Comparison of ENCODE assay signal across 33 cellular contexts in the genomic region with DNA sequence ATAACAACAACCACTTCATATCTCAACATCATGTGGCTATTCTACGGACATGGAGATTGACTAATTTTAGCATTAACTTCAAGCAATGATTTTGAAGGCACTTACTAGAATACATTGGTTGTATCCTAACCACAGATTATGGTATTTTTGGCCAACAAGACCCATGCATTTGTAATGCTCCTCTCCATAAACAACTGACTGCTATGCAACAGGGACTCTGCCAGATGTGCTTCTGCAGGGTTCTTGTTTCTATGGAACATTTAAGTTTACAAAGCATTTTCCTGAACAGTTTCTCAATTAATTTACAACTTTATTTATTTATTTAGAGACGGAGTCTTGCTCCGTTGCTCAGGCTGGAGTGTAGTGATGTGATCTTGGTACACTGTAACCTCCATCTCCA.
"Had no signal": no experiment of that assay in that cellular context is flagged by ENCODE, and none has a peak within 500 bp of the region (broad histone marks: within the 10 kb centered on the region; RNA-seq: fewer than 3 reads in every experiment).

No MANE protein-coding gene starts in this region.

- H3K27me3 ChIP-seq: adrenal gland, body of pancreas, brain microvascular endothelial cell, breast epithelium had no signal

- H3K27ac ChIP-seq: adrenal gland, body of pancreas, brain microvascular endothelial cell, breast epithelium, VCaP had no signal

- H3K36me3 ChIP-seq: adrenal gland, brain microvascular endothelial cell, breast epithelium had no signal

- H3K4me3 ChIP-seq: adrenal gland, body of pancreas, breast epithelium had no signal

- ATAC-seq: activated CD8-positive, alpha-beta T cell treated with anti-CD3 and anti-CD28 coated beads for 36 hours; activated naive CD4-positive, alpha-beta T cell treated with anti-CD3 and anti-CD28 coated beads, Interleukin-2, amount 50 U/mL, for 72 hours; activated T-cell treated with anti-CD3 and anti-CD28 coated beads, Interleukin-2, amount 50 U/mL, for 4 hours; activated T-cell treated with anti-CD3 and anti-CD28 coated beads, Interleukin-2, amount 50 U/mL, for 72 hours; activated T-helper 17 cell treated with anti-CD3 and anti-CD28 coated beads, Interleukin-2, amount 50 U/mL, for 72 hours; body of pancreas had no signal

- H3K9me3 ChIP-seq: adrenal gland, body of pancreas, breast epithelium had no signal

- H3K4me1 ChIP-seq: adrenal gland, body of pancreas, breast epithelium had no signal

- DNase-seq: activated B cell treated with CpG ODN at 0.5 μM for 24 hours; activated CD4-positive, alpha-beta memory T cell treated with anti-CD3 and anti-CD28 coated beads for 36 hours; activated CD4-positive, alpha-beta T cell treated with anti-CD3 and anti-CD28 coated beads for 4 hours; activated CD4-positive, alpha-beta T cell treated with anti-CD3 and anti-CD28 coated beads, Interleukin-2, amount 10 ng/mL, durations not matched to agents 24 days and 14 days; activated CD4-positive, alpha-beta T cell treated with anti-CD3 and anti-CD28 coated beads, Interleukin-2, amount 50 U/mL, for 1 hour; activated CD4-positive, alpha-beta T cell treated with anti-CD3 and anti-CD28 coated beads, Interleukin-2, amount 50 U/mL, for 4 hours; activated CD4-positive, CD25-positive, alpha-beta regulatory T cell treated with anti-CD3 and anti-CD28 coated beads, Interleukin-2, amount 50 U/mL, for 72 hours; activated CD8-positive, alpha-beta memory T cell treated with anti-CD3 and anti-CD28 coated beads, Interleukin-2, amount 50 U/mL, for 4 hours; activated CD8-positive, alpha-beta T cell treated with anti-CD3 and anti-CD28 coated beads for 36 hours; activated effector memory CD4-positive, alpha-beta T cell treated with anti-CD3 and anti-CD28 coated beads, Interleukin-2, amount 50 U/mL, for 16 hours; activated gamma-delta T cell treated with Interleukin-2 at 50 U/mL for 16 hours; activated naive CD4-positive, alpha-beta T cell; activated naive CD4-positive, alpha-beta T cell treated with anti-CD3 and anti-CD28 coated beads for 36 hours; activated naive CD4-positive, alpha-beta T cell treated with anti-CD3 and anti-CD28 coated beads, Interleukin-2, amount 50 U/mL, for 16 hours; activated naive CD8-positive, alpha-beta T cell treated with anti-CD3 and anti-CD28 coated beads for 36 hours; activated T-cell treated with anti-CD3 and anti-CD28 coated beads for 4 hours; activated T-cell treated with anti-CD3 and anti-CD28 coated beads, Interleukin-2, amount 50 U/mL, for 1 hour; activated T-cell treated with anti-CD3 and anti-CD28 coated beads, Interleukin-2, amount 50 U/mL, for 4 hours; activated T-cell treated with anti-CD3 and anti-CD28 coated beads, Interleukin-2, amount 50 U/mL, for 72 hours; adrenal gland; amniotic stem cell; aorta; body of pancreas; brain microvascular endothelial cell; central memory CD4-positive, alpha-beta T cell; T-helper 2 cell; T-helper 9 cell had no signal

- FAIRE-seq: astrocyte, TTC549 had no signal
